In genomic region chr9:34126207-34127034, GRCh38 we compare ENCODE assay signal across 8 cellular contexts. TPM values are rescaled to one million over a fixed set of nuclear protein-coding genes. Genes with fewer than 3 reads are reported as not detected.
A peak's percentile ranks its signal among the peaks of the same experiment; 100 is the strongest.
DNase-seq lines count a peak whose midpoint lies in the region; ATAC-seq, FAIRE-seq and TF ChIP-seq lines count a peak whose summit lies in the region.

Gene DCAF12 (minus strand): TSS chr9:34126698. CDS start chr9:34126431, 267 bp downstream.

- H3K4me1 ChIP-seq in NT2/D1 (ENCODE audit: insufficient read depth, insufficient read length), result peaks cover 6% of the 10 kb centered on the region

- ATAC-seq in GM21367 (IDR thresholded peaks at IDR 0.05; ENCODE audit: unreplicated experiment), result peak; percentile 50

- in situ Hi-C loops in Caki2 (cut with HindIII; ENCODE audit: low pct_unique_long_range_greater_than_20kb, low sequenced_read_pairs), result no loop called here

- peaks cover 32% of the 10 kb centered on the region for H3K36me3 ChIP-seq in NT2/D1 (ENCODE audit: insufficient read depth, insufficient read length, low read length)

- peak within 1 kb of the TSS; percentile 95 for H3K4me3 Mint-ChIP-seq in endothelial cell (ENCODE audit: unreplicated experiment)
- peak within 1 kb of the TSS; percentile 98 for H3K4me3 Mint-ChIP-seq in mesothelial cell of epicardium

- H3K4me1 Mint-ChIP-seq in endothelial cell (ENCODE audit: unreplicated experiment) (peaks cover 38% of the 10 kb centered on the region), mesothelial cell of epicardium (peaks cover 30% of the 10 kb centered on the region)

- H3K9me3 Mint-ChIP-seq in endothelial cell (ENCODE audit: unreplicated experiment) (no peaks in the 10 kb centered on the region), mesothelial cell of epicardium (no peaks in the 10 kb centered on the region)

- peak within 1 kb of the TSS; percentile 100 for H3K9ac ChIP-seq in NT2/D1 (ENCODE audit: insufficient read length, low read depth)

- H3K27me3 ChIP-seq in NT2/D1 (ENCODE audit: insufficient read depth, insufficient read length), result no peaks in the 10 kb centered on the region

- no peak for TF ChIP-seq CTCF in endothelial cell (IDR thresholded peaks at IDR 0.05; ENCODE audit: unreplicated experiment)
- TF ChIP-seq CTCF in mesothelial cell of epicardium (IDR thresholded peaks at IDR 0.05; ENCODE audit: unreplicated experiment), result no peak

- H3K27me3 Mint-ChIP-seq in endothelial cell (ENCODE audit: unreplicated experiment) (peaks cover 9% of the 10 kb centered on the region), mesothelial cell of epicardium (ENCODE audit: low read depth) (no peaks in the 10 kb centered on the region)

- H3K27ac Mint-ChIP-seq in endothelial cell (ENCODE audit: unreplicated experiment) (peak within 1 kb of the TSS; percentile 100), mesothelial cell of epicardium (peak within 1 kb of the TSS; percentile 98)

- H3K9me3 ChIP-seq in NT2/D1 (ENCODE audit: insufficient read depth, low read length), result no peaks in the 10 kb centered on the region

- H3K4me3 ChIP-seq in NT2/D1 (ENCODE audit: insufficient read length, low read depth), result peak within 1 kb of the TSS; percentile 100

- no peak for FAIRE-seq in HTR-8/SVneo (lab: Jason Lieb, UNC)

- peaks cover 27% of the 10 kb centered on the region for H3K36me3 Mint-ChIP-seq in endothelial cell (ENCODE audit: low read depth, unreplicated experiment)
- peaks cover 16% of the 10 kb centered on the region for H3K36me3 Mint-ChIP-seq in mesothelial cell of epicardium

- DNase-seq in Caki2 (ENCODE audit: low read depth) (peak; percentile 86), HTR-8/SVneo (ENCODE audit: insufficient read length, low spot score) (peak; percentile 81), NT2/D1 (ENCODE audit: low read depth, low spot score) (peak; percentile 88), endothelial cell (ENCODE audit: low spot score) (peak; percentile 91), mesothelial cell of epicardium (ENCODE audit: low spot score in 2 of 2, unreplicated experiment in 2 of 2) (peak; percentile 84 to 94)
- DNase-seq in activated CD8-positive, alpha-beta memory T cell treated with anti-CD3 and anti-CD28 coated beads, Interleukin-2, amount 50 U/mL, for 48 hours, result peak; percentile 92
- DNase-seq in stimulated activated CD8-positive, alpha-beta memory T cell treated with anti-CD3 and anti-CD28 coated beads, Interleukin-15, amount 100 ng/mL, for 4 hours (ENCODE audit: low read depth in 2 of 2), result peak; percentile 74 to 75

RNA-seq across cellular contexts. Expression of gene DCAF12, which starts in this region (rescaled TPM):
- total RNA-seq in Caki2 (2014; rRNA removed; shearing (Covaris generic); ENCODE audit: low replicate concordance), result 21.5 and 27.0 TPM in 2 replicates
- 47.3 TPM for total RNA-seq in endothelial cell (ENCODE audit: unreplicated experiment)
- 35.2 to 38.1 TPM (median 35.8 TPM) in 3 replicates for total RNA-seq in mesothelial cell of epicardium

Comparison
In these comparisons a context has a peak if more than half of its experiments do, and no peak if none do; other contexts are left out.
1. Peak in every context shown above with its lines: DNase-seq, ATAC-seq and H3K4me3 ChIP-seq.